In genomic region chr3:80060664-80061063, GRCh38 we compare ENCODE assay signal across 17 cellular contexts.
"Had no signal": no experiment of that assay in that cellular context is flagged by ENCODE, and none has a peak within 500 bp of the region (broad histone marks: within the 10 kb centered on the region; RNA-seq: fewer than 3 reads in every experiment).

No MANE protein-coding gene starts in this region.

- H3K4me1 Mint-ChIP-seq: activated CD4-positive, alpha-beta T cell treated with anti-CD3 and anti-CD28 coated beads, Interleukin-2, amount 10 ng/mL, durations not matched to agents 24 days and 14 days had no signal

- H3K36me3 ChIP-seq: esophagus squamous epithelium, gastrocnemius medialis, left ventricle myocardium inferior, thyroid gland had no signal

- H3K27ac ChIP-seq: esophagus squamous epithelium, gastrocnemius medialis, left ventricle myocardium inferior, thyroid gland had no signal

- DNase-seq: activated CD4-positive, alpha-beta T cell treated with anti-CD3 and anti-CD28 coated beads, Interleukin-2, amount 10 ng/mL, durations not matched to agents 24 days and 14 days; activated CD4-positive, CD25-positive, alpha-beta regulatory T cell; activated CD8-positive, alpha-beta T cell treated with anti-CD3 and anti-CD28 coated beads for 36 hours; activated naive CD4-positive, alpha-beta T cell treated with Interleukin-2 at 50 U/mL for 16 hours; activated T-cell treated with anti-CD3 and anti-CD28 coated beads, Interleukin-2, amount 50 U/mL, for 24 hours; anterior cingulate cortex; effector CD8-positive, alpha-beta T cell; esophagus squamous epithelium; gastrocnemius medialis; head of caudate nucleus; left ventricle myocardium inferior; occipital lobe; stimulated activated CD4-positive, alpha-beta T cell treated with anti-CD3 and anti-CD28 coated beads, Interleukin-2, amount 100 ng/mL, for 24 hours; stimulated activated naive CD4-positive, alpha-beta T cell treated with Interleukin-2 at 50 U/mL for 16 hours; T-helper 9 cell; thyroid gland had no signal

- H3K4me3 ChIP-seq: esophagus squamous epithelium, gastrocnemius medialis, left ventricle myocardium inferior, thyroid gland had no signal

- H3K27me3 Mint-ChIP-seq: activated CD4-positive, alpha-beta T cell treated with anti-CD3 and anti-CD28 coated beads, Interleukin-2, amount 10 ng/mL, durations not matched to agents 24 days and 14 days; activated CD8-positive, alpha-beta T cell treated with anti-CD3 and anti-CD28 coated beads for 36 hours; activated T-cell treated with anti-CD3 and anti-CD28 coated beads, Interleukin-2, amount 50 U/mL, for 24 hours had no signal

- H3K4me1 ChIP-seq: esophagus squamous epithelium, gastrocnemius medialis, left ventricle myocardium inferior, thyroid gland had no signal

- H3K27me3 ChIP-seq: esophagus squamous epithelium, gastrocnemius medialis, thyroid gland had no signal

- H3K9me3 ChIP-seq: esophagus squamous epithelium, gastrocnemius medialis, left ventricle myocardium inferior, thyroid gland had no signal

- H3K4me3 Mint-ChIP-seq: activated CD4-positive, alpha-beta T cell treated with anti-CD3 and anti-CD28 coated beads, Interleukin-2, amount 10 ng/mL, durations not matched to agents 24 days and 14 days; activated CD8-positive, alpha-beta T cell treated with anti-CD3 and anti-CD28 coated beads for 36 hours; activated T-cell treated with anti-CD3 and anti-CD28 coated beads, Interleukin-2, amount 50 U/mL, for 24 hours had no signal

- ATAC-seq: activated CD8-positive, alpha-beta T cell treated with anti-CD3 and anti-CD28 coated beads for 36 hours; gastrocnemius medialis had no signal

- H3K27ac Mint-ChIP-seq: activated CD4-positive, alpha-beta T cell treated with anti-CD3 and anti-CD28 coated beads, Interleukin-2, amount 10 ng/mL, durations not matched to agents 24 days and 14 days; activated CD8-positive, alpha-beta T cell treated with anti-CD3 and anti-CD28 coated beads for 36 hours; activated T-cell treated with anti-CD3 and anti-CD28 coated beads, Interleukin-2, amount 50 U/mL, for 24 hours; activated T-helper 2 cell treated with anti-CD3 and anti-CD28 coated beads, Interferon-gamma antibody, Interleukin-2, Interleukin-4, amounts not matched to agents 10 μg/mL and 5 μg/mL and 100 μg/mL, durations not matched to agents 14 hours and 24 hours and 36 hours had no signal
